In genomic region chr14:22088614-22089359, GRCh38 we compare ENCODE assay signal across 22 cellular contexts.
DNase-seq lines count a peak whose midpoint lies in the region; ATAC-seq and TF ChIP-seq lines count a peak whose summit lies in the region.
"Had no signal": no experiment of that assay in that cellular context is flagged by ENCODE, and none has a peak within 500 bp of the region (broad histone marks: within the 10 kb centered on the region; RNA-seq: fewer than 3 reads in every experiment).

No MANE protein-coding gene starts in this region.

- no peak overlapping the region for H4K8ac ChIP-seq in mesenchymal stem cell (ENCODE audit: low read length)

- H3K27ac ChIP-seq in gastrocnemius medialis, result peak overlapping the region; percentile 56 to 67 (median 62)
- no peak overlapping the region for H3K27ac ChIP-seq in mesenchymal stem cell (ENCODE audit: low read length, poor library complexity, severe bottlenecking)
- H3K27ac ChIP-seq: epithelial cell of prostate, KMS-11 had no signal

- no peak overlapping the region for H2AK5ac ChIP-seq in mesenchymal stem cell (ENCODE audit: low read length, severe bottlenecking)

- no peak overlapping the region for H3K4ac ChIP-seq in mesenchymal stem cell (ENCODE audit: low read depth in 1 of 2, low read length in 2 of 2)

- ATAC-seq in gastrocnemius medialis (peak; percentile 63 to 75), GM21526 (IDR thresholded peaks at IDR 0.05; ENCODE audit: low FRiP score, unreplicated experiment) (no peak)

- intact Hi-C loops in gastrocnemius medialis (cut with DNase I; ENCODE audit: low total_unique reads), result loop anchor here (5.0 kb wide), 1 partner anchor 76 kb away; no protein-coding TSS in a partner anchor

- H3K79me1 ChIP-seq in mesenchymal stem cell (replicated peaks; ENCODE audit: low read length, poor library complexity, severe bottlenecking), result no peaks in the 10 kb centered on the region

- H3K9me3 ChIP-seq in gastrocnemius medialis, result no peaks in the 10 kb centered on the region
- no peaks in the 10 kb centered on the region for H3K9me3 ChIP-seq in mesenchymal stem cell (ENCODE audit: control insufficient read depth, low read length)
- H3K9me3 ChIP-seq: Peyer's patch had no signal

- in situ Hi-C loops in gastrocnemius medialis (cut with MboI; ENCODE audit: low sequenced_read_pairs in 4 of 4), result no loop called here

- no peak for TF ChIP-seq POLR2A in gastrocnemius medialis (IDR thresholded peaks at IDR 0.05)

- H3K23ac ChIP-seq in mesenchymal stem cell (ENCODE audit: low read length in 2 of 2), result no peak overlapping the region

- H3K27me3 ChIP-seq in gastrocnemius medialis (no peaks in the 10 kb centered on the region), mesenchymal stem cell (ENCODE audit: control insufficient read depth in 1 of 2, insufficient read depth in 1 of 2, low read length in 2 of 2) (no peaks in the 10 kb centered on the region)
- H3K27me3 ChIP-seq: Peyer's patch had no signal

- H3K4me2 ChIP-seq in mesenchymal stem cell (ENCODE audit: low read length, poor library complexity, severe bottlenecking), result no peak overlapping the region
- H3K4me2 ChIP-seq: KMS-11 had no signal

- H4K91ac ChIP-seq in mesenchymal stem cell (ENCODE audit: low read length), result no peak overlapping the region

- DNase-seq in H4 (ENCODE audit: low spot score), result peak; percentile 34
- peak; percentile 16 for DNase-seq in astrocyte of the hippocampus (ENCODE audit: low read depth, low spot score)
- peak; percentile 3 for DNase-seq in fibroblast of the aortic adventitia (ENCODE audit: low read depth)
- no peak for DNase-seq in gastrocnemius medialis
- DNase-seq in glomerular visceral epithelial cell (ENCODE audit: extremely low spot score), result no peak
- DNase-seq in mesenchymal stem cell, result no peak
- no peak for DNase-seq in foreskin fibroblast
- DNase-seq: ACHN; activated effector memory CD4-positive, alpha-beta T cell treated with anti-CD3 and anti-CD28 coated beads, Interleukin-2, amount 50 U/mL, for 16 hours; amniotic stem cell; CD4-positive, CD25-positive, alpha-beta regulatory T cell; kidney glomerular epithelial cell; NCI-H2171; NCI-H774; nucleus accumbens; Peyer's patch; stimulated activated CD4-positive, alpha-beta T cell treated with anti-CD3 and anti-CD28 coated beads, Interleukin-4, amount 100 ng/mL, for 24 hours had no signal

- 75% methylated on average over 2 of the region's 2 CpGs for WGBS in mesenchymal stem cell

- H3K36me3 ChIP-seq in gastrocnemius medialis, result no peaks in the 10 kb centered on the region
- no peaks in the 10 kb centered on the region for H3K36me3 ChIP-seq in mesenchymal stem cell (ENCODE audit: control insufficient read depth in 1 of 2, insufficient read depth in 2 of 2, low read depth in 1 of 2, low read length in 2 of 2)
- H3K36me3 ChIP-seq: Peyer's patch had no signal

- no peak overlapping the region for H2BK12ac ChIP-seq in mesenchymal stem cell (ENCODE audit: low read length in 2 of 2)

- H3K4me3 ChIP-seq in fibroblast of the aortic adventitia (ENCODE audit: low read depth, low read length) (no peak overlapping the region), gastrocnemius medialis (no peak overlapping the region), mesenchymal stem cell (ENCODE audit: insufficient read depth in 1 of 2, low read depth in 1 of 2, low read length in 2 of 2) (no peak overlapping the region), foreskin fibroblast (ENCODE audit: low read depth in 1 of 2, low read length in 2 of 2) (no peak overlapping the region)
- H3K4me3 ChIP-seq: coronary artery, Peyer's patch, skin epidermis had no signal

- no peak overlapping the region for H2BK5ac ChIP-seq in mesenchymal stem cell (ENCODE audit: low read depth, low read length, poor library complexity, severe bottlenecking)

- no peak overlapping the region for H3K14ac ChIP-seq in mesenchymal stem cell (ENCODE audit: low read length in 2 of 2)

- H2BK120ac ChIP-seq in mesenchymal stem cell (ENCODE audit: low read depth, low read length), result no peak overlapping the region

- no peaks in the 10 kb centered on the region for H3K4me1 ChIP-seq in gastrocnemius medialis
- H3K4me1 ChIP-seq in mesenchymal stem cell (ENCODE audit: control insufficient read depth, insufficient read depth, low read depth, low read length), result no peaks in the 10 kb centered on the region
- H3K4me1 ChIP-seq: Peyer's patch had no signal

- no peak overlapping the region for H3K18ac ChIP-seq in mesenchymal stem cell (ENCODE audit: low read depth in 1 of 2, low read length in 2 of 2)

- H2AFZ ChIP-seq in mesenchymal stem cell (ENCODE audit: low read depth, low read length), result no peak overlapping the region

- TF ChIP-seq CTCF in fibroblast of the aortic adventitia (IDR thresholded peaks at IDR 0.05; ENCODE audit: insufficient read depth, low read length), result no peak
- no peak for TF ChIP-seq CTCF in gastrocnemius medialis (IDR thresholded peaks at IDR 0.05 in 4 of 5, conservative IDR thresholded peaks at IDR 0.05 in 1 of 5)
- TF ChIP-seq CTCF in foreskin fibroblast (IDR thresholded peaks at IDR 0.05; ENCODE audit: low read depth, low read length), result no peak

- H3K9ac ChIP-seq in mesenchymal stem cell (ENCODE audit: low read length), result no peak overlapping the region
- H3K9ac ChIP-seq: KMS-11 had no signal

- H2BK15ac ChIP-seq in mesenchymal stem cell (ENCODE audit: low read depth, poor library complexity, severe bottlenecking), result no peak overlapping the region

Comparison
In these comparisons a context has a peak if more than half of its experiments do, and no peak if none do; other contexts are left out.
1. DNase-seq: peak in H4 (single experiment), astrocyte of the hippocampus (single experiment) and fibroblast of the aortic adventitia (single experiment); none in gastrocnemius medialis (0 of 2), glomerular visceral epithelial cell (single experiment), mesenchymal stem cell (single experiment) and foreskin fibroblast (0 of 2).